ENCODE assay signal across 9 cellular contexts in genomic region chr9:22307013-22307711, GRCh38.
DNase-seq lines count a peak whose midpoint lies in the region; ATAC-seq and TF ChIP-seq lines count a peak whose summit lies in the region.
"Had no signal": no experiment of that assay in that cellular context is flagged by ENCODE, and none has a peak within 500 bp of the region (broad histone marks: within the 10 kb centered on the region; RNA-seq: fewer than 3 reads in every experiment).

No MANE protein-coding gene starts in this region.

- intact Hi-C loops in left ventricle myocardium superior (cut with micrococcal nuclease), result loop anchor here (5.0 kb wide), 1 partner anchor 145 kb away; no protein-coding TSS in a partner anchor

- no peaks in the 10 kb centered on the region for H3K4me1 ChIP-seq in cardiac muscle cell (ENCODE audit: low read depth)

- TF ChIP-seq CTCF in cardiac muscle cell (IDR thresholded peaks at IDR 0.05; ENCODE audit: low read depth, low read length) (peak; percentile 54), choroid plexus epithelial cell (conservative IDR thresholded peaks at IDR 0.05; ENCODE audit: low read depth, low read length) (peak; percentile 88)

- no peaks in the 10 kb centered on the region for H3K27me3 ChIP-seq in cardiac muscle cell

- ATAC-seq in left ventricle myocardium superior (no peak), HG02870 (IDR thresholded peaks at IDR 0.05; ENCODE audit: unreplicated experiment) (no peak)

- H3K9me3 ChIP-seq in cardiac muscle cell (ENCODE audit: low read depth), result no peaks in the 10 kb centered on the region

- H3K4me3 ChIP-seq in cardiac muscle cell, result no peak overlapping the region
- no peak overlapping the region for H3K4me3 ChIP-seq in choroid plexus epithelial cell (ENCODE audit: low read depth, low read length)

- no peaks in the 10 kb centered on the region for H3K36me3 ChIP-seq in cardiac muscle cell

- no peak overlapping the region for H3K27ac ChIP-seq in cardiac muscle cell

- DNase-seq in cardiac muscle cell (ENCODE audit: low read depth in 1 of 2, low spot score in 1 of 2), result peak; percentile 62 to 78
- no peak for DNase-seq in left ventricle myocardium superior
- peak; percentile 40 for DNase-seq in NCI-H460 (ENCODE audit: extremely low read depth, low read depth)
- peak; percentile 91 for DNase-seq in choroid plexus epithelial cell (ENCODE audit: low read depth)
- DNase-seq in lung microvascular endothelial cell (ENCODE audit: low read depth in 2 of 2), result peak; percentile 66 to 75
- DNase-seq in stimulated activated naive CD4-positive, alpha-beta T cell (lab: John Stamatoyannopoulos, UW), result no peak
- no peak for DNase-seq in activated T-cell treated with anti-CD3 and anti-CD28 coated beads, Interleukin-2, amount 50 U/mL, for 1 hour
- DNase-seq: activated naive CD8-positive, alpha-beta T cell treated with anti-CD3 and anti-CD28 coated beads, Interleukin-2, amount 10 ng/mL, durations not matched to agents 7 days and 5 days had no signal

Comparison
In these comparisons a context has a peak if more than half of its experiments do, and no peak if none do; other contexts are left out.
1. DNase-seq: peak in cardiac muscle cell (2 of 2), NCI-H460 (single experiment), choroid plexus epithelial cell (single experiment) and lung microvascular endothelial cell (2 of 2); none in left ventricle myocardium superior (single experiment), stimulated activated naive CD4-positive, alpha-beta T cell (0 of 6) and activated T-cell treated with anti-CD3 and anti-CD28 coated beads, Interleukin-2, amount 50 U/mL, for 1 hour (single experiment).